Comparison of ENCODE assay signal across 10 cellular contexts in the genomic region with DNA sequence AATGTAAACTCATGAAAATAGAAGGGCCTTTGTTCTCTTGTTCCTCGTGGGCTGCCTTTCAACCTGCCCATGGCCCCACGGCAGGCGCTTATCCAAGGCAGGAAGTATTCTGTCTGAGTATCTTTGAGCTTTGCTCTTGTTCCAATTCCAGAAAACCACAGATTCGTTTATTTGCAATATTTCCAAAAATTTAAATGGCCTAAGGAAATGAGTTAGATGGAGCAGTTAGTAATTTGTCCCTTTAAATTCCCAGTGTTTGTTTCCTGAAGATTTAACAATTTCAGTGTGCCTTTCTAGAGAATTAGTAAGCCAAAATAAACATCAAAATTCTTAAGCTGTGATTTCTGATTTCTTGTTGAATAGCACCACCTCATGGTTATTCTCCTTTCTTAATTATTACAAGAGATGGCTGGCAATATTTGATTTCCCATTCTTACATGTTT.
DNase-seq lines count a peak whose midpoint lies in the region; ATAC-seq and TF ChIP-seq lines count a peak whose summit lies in the region.
"Had no signal": no experiment of that assay in that cellular context is flagged by ENCODE, and none has a peak within 500 bp of the region (broad histone marks: within the 10 kb centered on the region; RNA-seq: fewer than 3 reads in every experiment).

No MANE protein-coding gene starts in this region.

- CTCF ChIA-PET in mammary epithelial cell (lab: Charles Lee; ENCODE audit: low non-redundant PET): no interaction called here
- CTCF ChIA-PET in activated CD4-positive, alpha-beta T cell treated with anti-CD3 and anti-CD28 coated beads for 36 hours (lab: Charles Lee): interaction anchor here (0.6 to 4.4 kb wide), 8 partner anchors 13 to 432 kb away, joined by 3 to 25 read pairs (median 3); no protein-coding TSS in a partner anchor

- H3K4me1 ChIP-seq in mammary epithelial cell (ENCODE audit: insufficient read depth, low read length) (no peaks in the 10 kb centered on the region), right lobe of liver (no peaks in the 10 kb centered on the region)

- H3K27ac Mint-ChIP-seq in activated CD4-positive, alpha-beta T cell treated with anti-CD3 and anti-CD28 coated beads for 36 hours: no peak overlapping the region
- H3K27ac Mint-ChIP-seq: activated B cell treated with CpG ODN at 0.5 μM for 24 hours had no signal

- H3K27ac ChIP-seq in mammary epithelial cell (ENCODE audit: insufficient read depth, low read depth, low read length): no peak overlapping the region
- no peak overlapping the region for H3K27ac ChIP-seq in right lobe of liver
- H3K27ac ChIP-seq: skin epidermis had no signal

- no peaks in the 10 kb centered on the region for H3K36me3 Mint-ChIP-seq in activated CD4-positive, alpha-beta T cell treated with anti-CD3 and anti-CD28 coated beads for 36 hours (ENCODE audit: low read depth)

- H3K9me3 Mint-ChIP-seq in activated CD4-positive, alpha-beta T cell treated with anti-CD3 and anti-CD28 coated beads for 36 hours (ENCODE audit: low read depth): no peaks in the 10 kb centered on the region
- H3K9me3 Mint-ChIP-seq: activated B cell treated with CpG ODN at 0.5 μM for 24 hours had no signal

- TF ChIP-seq POLR2A in right lobe of liver (IDR thresholded peaks at IDR 0.05): no peak

- peaks cover 2% of the 10 kb centered on the region for H3K4me1 Mint-ChIP-seq in activated CD4-positive, alpha-beta T cell treated with anti-CD3 and anti-CD28 coated beads for 36 hours

- H3K27me3 Mint-ChIP-seq in activated CD4-positive, alpha-beta T cell treated with anti-CD3 and anti-CD28 coated beads for 36 hours: peaks cover 10% of the 10 kb centered on the region

- H3K36me3 ChIP-seq in GM06990 (ENCODE audit: control insufficient read depth, insufficient read depth, low read length) (no peaks in the 10 kb centered on the region), mammary epithelial cell (ENCODE audit: insufficient read depth, low read length) (no peaks in the 10 kb centered on the region), right lobe of liver (no peaks in the 10 kb centered on the region)

- TF ChIP-seq CTCF in GM06990 (IDR thresholded peaks at IDR 0.05; ENCODE audit: insufficient read depth, low read length, poor library complexity, severe bottlenecking) (peak; percentile 4), mammary epithelial cell (conservative IDR thresholded peaks at IDR 0.05 in 1 of 2, IDR thresholded peaks at IDR 0.05 in 1 of 2; ENCODE audit: extremely low read depth in 1 of 2, insufficient read depth in 1 of 2, low read depth in 1 of 2, low read length in 2 of 2) (peak; percentile 29 to 38), right lobe of liver (IDR thresholded peaks at IDR 0.05) (peak; percentile 28 to 32 (median 30))

- H3K27me3 ChIP-seq in GM06990 (replicated peaks; ENCODE audit: control insufficient read depth, insufficient read depth, low read length) (no peaks in the 10 kb centered on the region), mammary epithelial cell (ENCODE audit: insufficient read depth, low read length) (no peaks in the 10 kb centered on the region), right lobe of liver (no peaks in the 10 kb centered on the region)

- 1% methylated on average over 4 of the region's 4 CpGs for WGBS in mammary epithelial cell (ENCODE audit: low coverage, missing lambda C conversion rate)
- 0% methylated on average over 4 of the region's 4 CpGs for WGBS in right lobe of liver (ENCODE audit: insufficient coverage, low coverage, low lambda C conversion rate, missing lambda C conversion rate)

- no peak overlapping the region for H2AFZ ChIP-seq in mammary epithelial cell (ENCODE audit: low read depth, low read length)

- H3K79me2 ChIP-seq in mammary epithelial cell (ENCODE audit: insufficient read depth, low read length): no peaks in the 10 kb centered on the region

- intact Hi-C loops in mammary epithelial cell (cut with micrococcal nuclease): loop anchor here (1.0 kb wide), 1 partner anchor 87 kb away; no protein-coding TSS in a partner anchor
- intact Hi-C loops in right lobe of liver (cut with DNase I): no loop called here
- intact Hi-C loops in activated CD4-positive, alpha-beta T cell treated with anti-CD3 and anti-CD28 coated beads for 36 hours (cut with DNase I, micrococcal nuclease): loop anchor here in 1 of 2 experiments (1.0 kb wide), 1 partner anchor 88 kb away; no protein-coding TSS in a partner anchor

- in situ Hi-C loops in mammary epithelial cell (cut with MboI; ENCODE audit: low sequenced_read_pairs in 2 of 2): no loop called here

- no peaks in the 10 kb centered on the region for H3K9me3 ChIP-seq in mammary epithelial cell (replicated peaks; ENCODE audit: insufficient read depth, low read length)
- H3K9me3 ChIP-seq in right lobe of liver: no peaks in the 10 kb centered on the region

- H3K4me3 ChIP-seq in GM06990 (replicated peaks; ENCODE audit: low read depth, low read length) (no peak overlapping the region), mammary epithelial cell (replicated peaks in 1 of 3; ENCODE audit: insufficient read depth in 1 of 3, low read depth in 2 of 3, low read length in 3 of 3) (no peak overlapping the region), right lobe of liver (no peak overlapping the region)
- H3K4me3 ChIP-seq: skin epidermis had no signal

- no peaks in the 10 kb centered on the region for H4K20me1 ChIP-seq in mammary epithelial cell (ENCODE audit: insufficient read depth, low read length)

- POLR2A ChIA-PET in activated CD4-positive, alpha-beta T cell treated with anti-CD3 and anti-CD28 coated beads for 36 hours (lab: Charles Lee): no interaction called here

- DNase-seq in GM06990 (ENCODE audit: extremely low read depth, insufficient read length) (no peak), NCI-H2227 treated with DMSO at 0.1 percent for 48 hours (lab: John Stamatoyannopoulos, UW) (peak; percentile 0), mammary epithelial cell (peak; percentile 21), right lobe of liver (no peak)
- no peak for DNase-seq in activated CD4-positive, alpha-beta T cell treated with anti-CD3 and anti-CD28 coated beads for 36 hours
- DNase-seq in activated CD8-positive, alpha-beta memory T cell treated with anti-CD3 and anti-CD28 coated beads for 24 hours: no peak
- DNase-seq: activated B cell treated with CpG ODN at 0.5 μM for 24 hours had no signal

- no peak overlapping the region for H3K4me2 ChIP-seq in mammary epithelial cell (ENCODE audit: insufficient read depth, low read depth, low read length)

- ATAC-seq in right lobe of liver (peak in 2 of 4 donors; percentile 38 to 52), HG03378 (IDR thresholded peaks at IDR 0.05; ENCODE audit: unreplicated experiment) (no peak), GM18511 (IDR thresholded peaks at IDR 0.05; ENCODE audit: unreplicated experiment) (no peak)
- ATAC-seq in activated CD4-positive, alpha-beta T cell treated with anti-CD3 and anti-CD28 coated beads for 36 hours: no peak

- no TSS peak for BruUV-seq in mammary epithelial cell (replicated peaks; lab: Mats Ljungman, UMichigan)

- no peak overlapping the region for H3K9ac ChIP-seq in mammary epithelial cell (ENCODE audit: insufficient read depth, low read length)

- dilution Hi-C loops in mammary epithelial cell (cut with HindIII; ENCODE audit: low sequenced_read_pairs): no loop called here

- no peak overlapping the region for H3K4me3 Mint-ChIP-seq in activated CD4-positive, alpha-beta T cell treated with anti-CD3 and anti-CD28 coated beads for 36 hours
- H3K4me3 Mint-ChIP-seq: activated B cell treated with CpG ODN at 0.5 μM for 24 hours had no signal

Comparison
In these comparisons a context has a peak if more than half of its experiments do, and no peak if none do; other contexts are left out.
1. DNase-seq: peak in NCI-H2227 treated with DMSO at 0.1 percent for 48 hours (single experiment) and mammary epithelial cell (single experiment); none in GM06990 (single experiment), right lobe of liver (0 of 3), activated CD4-positive, alpha-beta T cell treated with anti-CD3 and anti-CD28 coated beads for 36 hours (single experiment) and activated CD8-positive, alpha-beta memory T cell treated with anti-CD3 and anti-CD28 coated beads for 24 hours (single experiment).
2. Peak in every context shown above with its lines, with median percentiles within 50 percentile points of each other: CTCF ChIP-seq.